Comparison of ENCODE assay signal across 8 cellular contexts in genomic region chr10:91034494-91035157, GRCh38.
DNase-seq lines count a peak whose midpoint lies in the region; ATAC-seq, FAIRE-seq and TF ChIP-seq lines count a peak whose summit lies in the region.

No MANE protein-coding gene starts in this region.

- WGBS in HepG2 (ENCODE audit: low lambda C conversion rate) = 6% methylated on average over 9 of the region's 9 CpGs

- in situ Hi-C loops in astrocyte of the spinal cord (cut with HindIII; ENCODE audit: low sequenced_read_pairs) = no loop called here
- in situ Hi-C loops in HepG2 (cut with HindIII; ENCODE audit: extremely low pct_ligation_motif_present, low pct_unique_long_range_greater_than_20kb) = no loop called here

- H3K4me3 Mint-ChIP-seq in stimulated activated naive CD8-positive, alpha-beta T cell treated with anti-CD3 and anti-CD28 coated beads, Interleukin-15, Interleukin-2, amounts not matched to agents 100 ng/mL and 50 ng/mL, for 24 hours = peak overlapping the region; percentile 51

- TF ChIP-seq CTCF in astrocyte of the spinal cord (IDR thresholded peaks at IDR 0.05; ENCODE audit: low read depth, low read length) (no peak), HepG2 (CRISPR knock-in tag; IDR thresholded peaks at IDR 0.05) (no peak)

- TF ChIP-seq EP300 in HepG2 (IDR thresholded peaks at IDR 0.05; ENCODE audit: low read depth in 2 of 2, low read length in 2 of 2) = no peak
- TF ChIP-seq EP300 in HepG2 (CRISPR knock-in tag; IDR thresholded peaks at IDR 0.05; ENCODE audit: borderline replicate concordance) = no peak

- peaks cover 3 to 4% of the 10 kb centered on the region in 2 experiments; a peak in 2 of 5 replicates for H3K27me3 ChIP-seq in HepG2 (ENCODE audit: control insufficient read depth in 1 of 2, insufficient read depth in 2 of 2, low read length in 2 of 2)

- no peak overlapping the region for H2AFZ ChIP-seq in HepG2 (ENCODE audit: low read length)

- H3K27ac Mint-ChIP-seq in stimulated activated naive CD8-positive, alpha-beta T cell treated with anti-CD3 and anti-CD28 coated beads, Interleukin-15, Interleukin-2, amounts not matched to agents 100 ng/mL and 50 ng/mL, for 24 hours = peak overlapping the region; percentile 74

- H3K27ac ChIP-seq in HepG2 (ENCODE audit: extremely low read length, insufficient read depth, low read length) = no peak overlapping the region

- no peak for ATAC-seq in stimulated activated naive CD8-positive, alpha-beta T cell treated with anti-CD3 and anti-CD28 coated beads, Interleukin-15, Interleukin-2, amounts not matched to agents 100 U/mL and 50 U/mL, for 24 hours
- ATAC-seq in HepG2 (peak; percentile 61; the same call in 2 of the 3 replicates), GM21381 (IDR thresholded peaks at IDR 0.05; ENCODE audit: unreplicated experiment) (no peak)

- H3K4me3 ChIP-seq in astrocyte of the spinal cord (ENCODE audit: low read depth, low read length) (no peak overlapping the region), HepG2 (replicated peaks in 1 of 3; ENCODE audit: insufficient read depth in 1 of 3, low read depth in 2 of 3, low read length in 3 of 3) (no peak overlapping the region)

- peaks cover 19% of the 10 kb centered on the region for H3K4me1 Mint-ChIP-seq in stimulated activated naive CD8-positive, alpha-beta T cell treated with anti-CD3 and anti-CD28 coated beads, Interleukin-15, Interleukin-2, amounts not matched to agents 100 ng/mL and 50 ng/mL, for 24 hours (ENCODE audit: low read depth)

- POLR2A ChIA-PET in HepG2 (lab: Yijun Ruan, JAX) = no interaction called here

- H3K79me2 ChIP-seq in HepG2 (ENCODE audit: insufficient read depth, low read length) = no peaks in the 10 kb centered on the region

- no peaks in the 10 kb centered on the region for H3K36me3 ChIP-seq in HepG2 (replicated peaks in 1 of 2; ENCODE audit: control insufficient read depth in 1 of 2, insufficient read depth in 2 of 2, low read length in 2 of 2)

- H3K36me3 Mint-ChIP-seq in stimulated activated naive CD8-positive, alpha-beta T cell treated with anti-CD3 and anti-CD28 coated beads, Interleukin-15, Interleukin-2, amounts not matched to agents 100 ng/mL and 50 ng/mL, for 24 hours (ENCODE audit: low read depth) = peaks cover 4% of the 10 kb centered on the region

- H3K9me3 ChIP-seq in HepG2 (ENCODE audit: low read length) = no peaks in the 10 kb centered on the region

- no peak for DNase-seq in stimulated activated naive CD8-positive, alpha-beta T cell treated with anti-CD3 and anti-CD28 coated beads, Interleukin-15, Interleukin-2, amounts not matched to agents 100 U/mL and 50 U/mL, for 24 hours
- DNase-seq in astrocyte of the spinal cord (ENCODE audit: low read depth, low spot score) = peak; percentile 71
- DNase-seq in HepG2 (ENCODE audit: low spot score) = peak; percentile 9
- DNase-seq in mesenteric fat pad (ENCODE audit: low spot score) = no peak
- DNase-seq in central memory CD4-positive, alpha-beta T cell = no peak
- DNase-seq in NAMALWA (ENCODE audit: low spot score) = no peak

- BruUV-seq in HepG2 (replicated peaks; lab: Mats Ljungman, UMichigan) = no TSS peak

- no peak for TF ChIP-seq RAD21 in HepG2 (CRISPR knock-in tag; IDR thresholded peaks at IDR 0.05)

- no peaks in the 10 kb centered on the region for H3K27me3 Mint-ChIP-seq in stimulated activated naive CD8-positive, alpha-beta T cell treated with anti-CD3 and anti-CD28 coated beads, Interleukin-15, Interleukin-2, amounts not matched to agents 100 ng/mL and 50 ng/mL, for 24 hours

- H3K9me3 Mint-ChIP-seq in stimulated activated naive CD8-positive, alpha-beta T cell treated with anti-CD3 and anti-CD28 coated beads, Interleukin-15, Interleukin-2, amounts not matched to agents 100 ng/mL and 50 ng/mL, for 24 hours = peaks cover 9% of the 10 kb centered on the region

- no peak for FAIRE-seq in HepG2 (lab: Jason Lieb, UNC)

- H3K9ac ChIP-seq in HepG2 (ENCODE audit: insufficient read depth, low read depth, low read length) = no peak overlapping the region

- H3K4me1 ChIP-seq in HepG2 (ENCODE audit: insufficient read depth, low read length) = peaks cover 10% of the 10 kb centered on the region

- no peaks in the 10 kb centered on the region for H4K20me1 ChIP-seq in HepG2 (ENCODE audit: insufficient read depth, low read length)

- peak overlapping the region; percentile 36; the same call in 1 of the 2 replicates for H3K4me2 ChIP-seq in HepG2 (ENCODE audit: low read depth, low read length)

- intact Hi-C loops in HepG2 (cut with micrococcal nuclease; ENCODE audit: unreplicated experiment) = no loop called here

- CTCF ChIA-PET in HepG2 (lab: Yijun Ruan, JAX; ENCODE audit: low intra/inter-chr PET ratio, low total read pairs) = no interaction called here

- no peak for TF ChIP-seq POLR2A in HepG2 (IDR thresholded peaks at IDR 0.05; ENCODE audit: insufficient read depth in 1 of 2, low read depth in 2 of 2, low read length in 2 of 2)

TF ChIP-seq in HepG2, 621 proteins besides CTCF, POLR2A, EP300 and RAD21 (continues in another document):
- no peak for TF ChIP-seq ZNF766 (CRISPR knock-in tag; IDR thresholded peaks at IDR 0.05; ENCODE audit: borderline replicate concordance)
- no peak for TF ChIP-seq IKZF5 (CRISPR knock-in tag; IDR thresholded peaks at IDR 0.05)
- TF ChIP-seq, protein P1, sequence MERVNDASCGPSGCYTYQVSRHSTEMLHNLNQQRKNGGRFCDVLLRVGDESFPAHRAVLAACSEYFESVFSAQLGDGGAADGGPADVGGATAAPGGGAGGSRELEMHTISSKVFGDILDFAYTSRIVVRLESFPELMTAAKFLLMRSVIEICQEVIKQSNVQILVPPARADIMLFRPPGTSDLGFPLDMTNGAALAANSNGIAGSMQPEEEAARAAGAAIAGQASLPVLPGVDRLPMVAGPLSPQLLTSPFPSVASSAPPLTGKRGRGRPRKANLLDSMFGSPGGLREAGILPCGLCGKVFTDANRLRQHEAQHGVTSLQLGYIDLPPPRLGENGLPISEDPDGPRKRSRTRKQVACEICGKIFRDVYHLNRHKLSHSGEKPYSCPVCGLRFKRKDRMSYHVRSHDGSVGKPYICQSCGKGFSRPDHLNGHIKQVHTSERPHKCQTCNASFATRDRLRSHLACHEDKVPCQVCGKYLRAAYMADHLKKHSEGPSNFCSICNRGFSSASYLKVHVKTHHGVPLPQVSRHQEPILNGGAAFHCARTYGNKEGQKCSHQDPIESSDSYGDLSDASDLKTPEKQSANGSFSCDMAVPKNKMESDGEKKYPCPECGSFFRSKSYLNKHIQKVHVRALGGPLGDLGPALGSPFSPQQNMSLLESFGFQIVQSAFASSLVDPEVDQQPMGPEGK (CRISPR knock-in tag; IDR thresholded peaks at IDR 0.05) = no peak
- no peak for TF ChIP-seq HNF1B (CRISPR knock-in tag; IDR thresholded peaks at IDR 0.05)
- TF ChIP-seq ZNF572 (CRISPR knock-in tag; IDR thresholded peaks at IDR 0.05) = no peak
- TF ChIP-seq ZNF607 (CRISPR knock-in tag; IDR thresholded peaks at IDR 0.05; ENCODE audit: borderline replicate concordance) = no peak
- 0 out of 2 replicates have a peak, but pooled peaks have one; percentile 17 for TF ChIP-seq ZNF12 (CRISPR knock-in tag; IDR thresholded peaks at IDR 0.05)
- TF ChIP-seq, protein P2, sequence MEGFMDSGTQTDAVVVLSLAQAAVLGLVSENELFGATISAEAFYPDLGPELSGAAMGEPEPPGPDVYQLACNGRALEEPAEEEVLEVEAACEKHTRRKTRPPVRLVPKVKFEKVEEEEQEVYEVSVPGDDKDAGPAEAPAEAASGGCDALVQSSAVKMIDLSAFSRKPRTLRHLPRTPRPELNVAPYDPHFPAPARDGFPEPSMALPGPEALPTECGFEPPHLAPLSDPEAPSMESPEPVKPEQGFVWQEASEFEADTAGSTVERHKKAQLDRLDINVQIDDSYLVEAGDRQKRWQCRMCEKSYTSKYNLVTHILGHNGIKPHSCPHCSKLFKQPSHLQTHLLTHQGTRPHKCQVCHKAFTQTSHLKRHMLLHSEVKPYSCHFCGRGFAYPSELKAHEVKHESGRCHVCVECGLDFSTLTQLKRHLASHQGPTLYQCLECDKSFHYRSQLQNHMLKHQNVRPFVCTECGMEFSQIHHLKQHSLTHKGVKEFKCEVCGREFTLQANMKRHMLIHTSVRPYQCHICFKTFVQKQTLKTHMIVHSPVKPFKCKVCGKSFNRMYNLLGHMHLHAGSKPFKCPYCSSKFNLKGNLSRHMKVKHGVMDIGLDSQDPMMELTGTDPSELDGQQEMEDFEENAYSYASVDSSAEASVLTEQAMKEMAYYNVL (CRISPR knock-in tag; IDR thresholded peaks at IDR 0.05; ENCODE audit: borderline replicate concordance) = no peak
- TF ChIP-seq ZNF557 (CRISPR knock-in tag; IDR thresholded peaks at IDR 0.05) = no peak
- peak; percentile 61 for TF ChIP-seq HNF4A (CRISPR knock-in tag; IDR thresholded peaks at IDR 0.05)

Comparison
In these comparisons a context has a peak if more than half of its experiments do, and no peak if none do; other contexts are left out.
1. DNase-seq: peak in astrocyte of the spinal cord (single experiment) and HepG2 (single experiment); none in stimulated activated naive CD8-positive, alpha-beta T cell treated with anti-CD3 and anti-CD28 coated beads, Interleukin-15, Interleukin-2, amounts not matched to agents 100 U/mL and 50 U/mL, for 24 hours (single experiment), mesenteric fat pad (single experiment), central memory CD4-positive, alpha-beta T cell (single experiment) and NAMALWA (single experiment).